ENCODE assay signal across 8 cellular contexts in the genomic region with DNA sequence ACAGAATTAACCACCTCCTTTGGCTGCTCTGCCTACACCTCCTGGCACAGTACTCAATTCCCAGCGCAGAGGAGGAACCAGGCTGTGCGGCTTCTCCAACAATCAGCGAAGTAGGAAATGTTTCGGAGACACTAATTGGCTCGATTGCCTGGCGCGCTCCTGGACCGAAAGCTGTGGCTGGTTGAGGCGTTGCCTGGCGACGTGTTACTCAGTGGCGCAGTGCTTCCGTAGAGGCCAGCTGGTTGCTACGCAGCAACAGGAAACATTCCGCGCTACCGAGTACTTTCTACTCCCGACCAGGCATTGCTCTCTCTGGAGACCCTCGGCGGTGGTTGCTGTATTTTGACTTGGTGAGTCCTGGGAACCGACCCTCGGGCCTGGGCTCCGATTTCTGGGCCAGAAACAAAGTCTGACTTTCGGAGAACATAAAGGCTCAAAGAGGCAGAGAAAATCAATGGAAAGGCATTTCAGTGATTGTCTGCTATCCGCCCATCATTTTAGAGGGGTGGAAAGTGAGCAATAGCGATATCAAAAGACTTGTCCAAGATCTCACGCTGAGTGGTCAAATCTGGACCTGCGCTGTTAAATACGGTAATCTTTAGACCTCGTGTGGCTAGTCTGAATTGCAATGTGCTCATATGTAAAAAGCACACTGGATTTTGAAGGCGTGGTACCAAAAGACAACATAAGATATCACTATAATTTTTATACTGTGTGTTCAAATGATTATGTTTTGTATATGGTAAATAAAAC. TPM values are rescaled to one million over a fixed set of nuclear protein-coding genes. Genes with fewer than 3 reads are reported as not detected.
DNase-seq lines count a peak whose midpoint lies in the region; TF ChIP-seq lines count a peak whose summit lies in the region.

A gene with protein sequence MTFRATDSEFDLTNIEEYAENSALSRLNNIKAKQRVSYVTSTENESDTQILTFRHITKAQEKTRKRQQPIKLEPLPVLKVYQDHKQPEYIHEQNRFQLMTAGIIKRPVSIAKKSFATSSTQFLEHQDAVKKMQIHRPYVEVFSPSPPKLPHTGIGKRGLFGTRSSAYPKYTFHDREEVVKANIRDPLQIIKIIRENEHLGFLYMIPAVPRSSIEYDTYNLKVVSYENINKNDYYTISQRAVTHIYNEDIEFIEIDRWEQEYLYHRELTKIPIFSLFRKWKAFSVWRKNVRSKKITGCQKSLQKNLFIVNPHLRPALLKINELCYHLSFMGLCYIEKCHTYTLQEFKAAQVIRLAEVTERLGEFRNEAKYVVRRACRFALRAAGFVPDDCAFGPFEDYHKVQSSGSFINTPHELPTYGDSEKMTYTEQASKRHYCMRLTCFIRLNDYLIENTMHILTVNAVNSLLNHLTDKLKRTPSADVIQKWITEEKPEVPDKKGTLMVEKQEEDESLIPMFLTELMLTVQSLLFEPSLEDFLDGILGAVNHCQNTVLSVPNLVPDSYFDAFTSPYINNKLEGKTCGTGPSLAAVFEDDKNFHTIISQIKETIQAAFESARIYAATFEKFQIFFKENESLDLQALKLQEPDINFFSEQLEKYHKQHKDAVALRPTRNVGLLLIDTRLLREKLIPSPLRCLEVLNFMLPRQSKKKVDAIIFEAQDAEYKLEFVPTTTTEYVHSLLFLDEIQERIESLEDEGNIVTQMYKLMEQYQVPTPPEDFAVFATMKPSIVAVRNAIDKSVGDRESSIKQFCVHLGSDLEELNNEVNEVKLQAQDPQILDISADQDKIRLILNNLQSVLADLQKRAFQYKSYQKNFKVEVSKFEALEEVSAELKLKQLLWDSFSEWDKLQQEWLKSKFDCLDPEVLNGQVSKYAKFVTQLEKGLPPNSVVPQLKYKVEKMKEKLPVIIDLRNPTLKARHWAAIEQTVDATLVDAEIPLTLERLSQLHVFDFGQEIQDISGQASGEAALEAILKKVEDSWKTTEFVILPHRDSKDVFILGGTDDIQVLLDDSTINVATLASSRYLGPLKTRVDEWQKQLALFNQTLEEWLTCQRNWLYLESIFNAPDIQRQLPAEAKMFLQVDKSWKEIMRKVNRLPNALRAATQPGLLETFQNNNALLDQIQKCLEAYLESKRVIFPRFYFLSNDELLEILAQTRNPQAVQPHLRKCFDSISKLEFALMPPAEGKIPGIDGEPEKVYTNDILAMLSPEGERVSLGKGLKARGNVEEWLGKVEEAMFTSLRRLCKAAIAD (N-terminal part only) (plus strand): TSS at position 265 of the 753 bp plus-strand sequence. CDS start 1,329 bp downstream, outside the sequence.

- no peak within 1 kb of the TSS for H2BK120ac ChIP-seq in neuronal stem cell (ENCODE audit: low read depth, low read length)

- H3K9ac ChIP-seq in GM23248 (peak within 1 kb of the TSS; percentile 92), neuronal stem cell (ENCODE audit: low read depth, low read length, poor library complexity) (no peak within 1 kb of the TSS), stomach smooth muscle (ENCODE audit: low read length in 2 of 2) (peak within 1 kb of the TSS; percentile 55 to 60)

- H2BK15ac ChIP-seq in neuronal stem cell (ENCODE audit: low read length) = no peak within 1 kb of the TSS

- no peaks in the 10 kb centered on the region for H3K36me3 ChIP-seq in GM23248 (ENCODE audit: low read depth)
- H3K36me3 ChIP-seq in neuronal stem cell (replicated peaks in 1 of 2; ENCODE audit: control insufficient read depth in 2 of 2, insufficient read depth in 2 of 2, low read length in 2 of 2) = no peaks in the 10 kb centered on the region
- H3K36me3 ChIP-seq in stomach smooth muscle (ENCODE audit: control insufficient read depth in 2 of 2, insufficient read depth in 2 of 2, low read length in 2 of 2) = no peaks in the 10 kb centered on the region

- H2BK5ac ChIP-seq in neuronal stem cell (ENCODE audit: low read length) = no peak within 1 kb of the TSS

- DNase-seq in DMS53 (lab: John Stamatoyannopoulos, UW) (peak; percentile 100), GM23248 (peak; percentile 99), LNCaP clone FGC (ENCODE audit: low read depth) (peak; percentile 86), SK-MEL-5 (ENCODE audit: low read depth, low spot score) (peak; percentile 95), globus pallidus (ENCODE audit: low spot score) (peak; percentile 84), neuronal stem cell (ENCODE audit: low spot score) (peak; percentile 77)

- in situ Hi-C loops in GM23248 (cut with MboI) (no loop called here), SK-MEL-5 (cut with HindIII; ENCODE audit: low pct_unique_long_range_greater_than_20kb, low sequenced_read_pairs) (no loop called here)

- no peaks in the 10 kb centered on the region for H3K79me2 ChIP-seq in GM23248 (ENCODE audit: insufficient read depth)

- H3K36me3 Mint-ChIP-seq in activated naive CD4-positive, alpha-beta T cell treated with anti-CD3 and anti-CD28 coated beads, Interleukin-2, amount 50 U/mL, for 24 hours = peaks cover 6% of the 10 kb centered on the region

- H3K27ac Mint-ChIP-seq in activated naive CD4-positive, alpha-beta T cell treated with anti-CD3 and anti-CD28 coated beads, Interleukin-2, amount 50 U/mL, for 24 hours = peak within 1 kb of the TSS; percentile 61

- H3K4me1 ChIP-seq in GM23248 (ENCODE audit: insufficient read depth) (no peaks in the 10 kb centered on the region), neuronal stem cell (ENCODE audit: control insufficient read depth in 2 of 2, insufficient read depth in 1 of 2, low read depth in 1 of 2, low read length in 2 of 2) (peaks cover 2 to 9% of the 10 kb centered on the region in 2 donors), stomach smooth muscle (ENCODE audit: control insufficient read depth, insufficient read depth, low read length) (peaks cover 3% of the 10 kb centered on the region)

- H2AFZ ChIP-seq in GM23248 = peak within 1 kb of the TSS; percentile 99
- peak within 1 kb of the TSS; percentile 82 for H2AFZ ChIP-seq in neuronal stem cell (ENCODE audit: low read length)

- no peaks in the 10 kb centered on the region for H3K79me1 ChIP-seq in neuronal stem cell (ENCODE audit: low read depth, low read length)

- TF ChIP-seq CTCF in LNCaP clone FGC (IDR thresholded peaks at IDR 0.05; ENCODE audit: control insufficient read depth, extremely low read depth, insufficient read depth) = no peak

- no peak within 1 kb of the TSS for H4K8ac ChIP-seq in neuronal stem cell (ENCODE audit: low read depth, low read length)

- H4K91ac ChIP-seq in neuronal stem cell (ENCODE audit: low read depth, low read length, poor library complexity) = no peak within 1 kb of the TSS

- H2BK12ac ChIP-seq in neuronal stem cell (ENCODE audit: low read length) = no peak within 1 kb of the TSS

- H3K4me3 ChIP-seq in GM23248 (peak within 1 kb of the TSS; percentile 97), LNCaP clone FGC (ENCODE audit: low read depth, low read length) (peak within 1 kb of the TSS; percentile 66), neuronal stem cell (ENCODE audit: low read length in 2 of 2) (peak within 1 kb of the TSS; percentile 44 to 76), stomach smooth muscle (ENCODE audit: low read length in 2 of 2) (peak within 1 kb of the TSS; percentile 78 to 79)

- H3K9me2 ChIP-seq in GM23248 (ENCODE audit: insufficient read depth) = no peaks in the 10 kb centered on the region

- H3K4me3 Mint-ChIP-seq in activated naive CD4-positive, alpha-beta T cell treated with anti-CD3 and anti-CD28 coated beads, Interleukin-2, amount 50 U/mL, for 24 hours = peak within 1 kb of the TSS; percentile 92

- WGBS in GM23248 (ENCODE audit: low coverage in 1 of 2, low lambda C conversion rate in 2 of 2, missing lambda C conversion rate in 2 of 2), 2 experiments = 5% methylated on average over 28 to 31 of the region's 31 CpGs
- WGBS in neuronal stem cell (ENCODE audit: extremely low coverage in 2 of 2, insufficient read length in 2 of 2, insufficient replicate concordance in 1 of 2), 2 donors = no CpG with 5 or more reads among the region's 31 CpGs

- H3K4ac ChIP-seq in neuronal stem cell (ENCODE audit: low read length) = no peak within 1 kb of the TSS

- H3K9me3 Mint-ChIP-seq in activated naive CD4-positive, alpha-beta T cell treated with anti-CD3 and anti-CD28 coated beads, Interleukin-2, amount 50 U/mL, for 24 hours = peaks cover 9% of the 10 kb centered on the region

- no peak within 1 kb of the TSS for H3K14ac ChIP-seq in neuronal stem cell (ENCODE audit: low read length)

- no peaks in the 10 kb centered on the region for H3K27me3 Mint-ChIP-seq in activated naive CD4-positive, alpha-beta T cell treated with anti-CD3 and anti-CD28 coated beads, Interleukin-2, amount 50 U/mL, for 24 hours

- H3K9me3 ChIP-seq in GM23248 (ENCODE audit: low read depth) (no peaks in the 10 kb centered on the region), neuronal stem cell (replicated peaks in 1 of 2; ENCODE audit: control insufficient read depth in 2 of 2, insufficient read depth in 1 of 2, low read depth in 1 of 2, low read length in 2 of 2) (no peaks in the 10 kb centered on the region), stomach smooth muscle (ENCODE audit: control insufficient read depth in 2 of 2, low read length in 2 of 2) (peaks cover 0 to 1% of the 10 kb centered on the region in 2 donors)

- peaks cover 38% of the 10 kb centered on the region for H3K4me1 Mint-ChIP-seq in activated naive CD4-positive, alpha-beta T cell treated with anti-CD3 and anti-CD28 coated beads, Interleukin-2, amount 50 U/mL, for 24 hours

- peak within 1 kb of the TSS; percentile 99 for H3K4me2 ChIP-seq in GM23248 (ENCODE audit: unreplicated experiment)
- H3K4me2 ChIP-seq in neuronal stem cell (ENCODE audit: insufficient read depth, low read length, poor library complexity, severe bottlenecking) = peak within 1 kb of the TSS; percentile 43

- peak within 1 kb of the TSS; percentile 62 for H3K27ac ChIP-seq in GM23248
- H3K27ac ChIP-seq in neuronal stem cell (replicated peaks; ENCODE audit: low read length) = no peak within 1 kb of the TSS
- H3K27ac ChIP-seq in stomach smooth muscle (ENCODE audit: low read length) = no peak within 1 kb of the TSS

- no peaks in the 10 kb centered on the region for H3F3A ChIP-seq in GM23248 (ENCODE audit: insufficient read depth)

- H2AK5ac ChIP-seq in neuronal stem cell (ENCODE audit: low read depth, low read length) = no peak within 1 kb of the TSS

- H4K20me1 ChIP-seq in GM23248 (ENCODE audit: insufficient read depth) = no peaks in the 10 kb centered on the region

- H3K18ac ChIP-seq in neuronal stem cell (ENCODE audit: low read length) = peak within 1 kb of the TSS; percentile 27

- H3K23ac ChIP-seq in neuronal stem cell (ENCODE audit: low read depth, low read length, poor library complexity) = no peak within 1 kb of the TSS

- H3K27me3 ChIP-seq in GM23248 (replicated peaks; ENCODE audit: insufficient read depth) (peaks cover 6% of the 10 kb centered on the region; the same call in 1 of the 2 replicates), neuronal stem cell (ENCODE audit: control insufficient read depth in 3 of 3, insufficient read depth in 3 of 3, low read depth in 1 of 3, low read length in 3 of 3) (no peaks in the 10 kb centered on the region), stomach smooth muscle (ENCODE audit: control insufficient read depth in 1 of 2, insufficient read depth in 2 of 2, low read length in 2 of 2) (no peaks in the 10 kb centered on the region)

RNA-seq across cellular contexts. Expression of the gene that starts here (rescaled TPM):
- total RNA-seq in GM23248 (2014; rRNA removed; shearing (Covaris generic)) = 0.11 TPM in 1 of 2 replicates, not detected in the other
- polyA plus RNA-seq in GM23248 (2016; fragmentation: Nextera tagmentation; extraction: Ambion mirVana) = not detected in 2 replicates
- total RNA-seq in SK-MEL-5 (2014; rRNA removed; shearing (Covaris generic)) = 12.1 and 15.6 TPM in 2 replicates
- polyA plus RNA-seq in SK-MEL-5 (2015; cell fraction: cytosol; rRNA removed) = 7.5 and 9.3 TPM in 2 replicates
- 8.6 and 10.6 TPM in 2 replicates for polyA plus RNA-seq in SK-MEL-5 (2015; cell fraction: nucleus; rRNA removed)
- polyA plus RNA-seq in neuronal stem cell (2013, experiment 1 of 2) = 1.5 TPM
- polyA plus RNA-seq in neuronal stem cell (2013, experiment 2 of 2) = 1.9 TPM

Comparison
In these comparisons a context has a peak if more than half of its experiments do, and no peak if none do; other contexts are left out.
1. RNA of the gene that starts here (total RNA-seq): 12.1 to 15.6 TPM in SK-MEL-5; 0.11 TPM in GM23248; every median in the first group is over 10 times any median in the second.
2. Peak in DNase-seq, H3K4me3 ChIP-seq, H3K27ac ChIP-seq, H3K9ac ChIP-seq and H3K4me2 ChIP-seq in GM23248; RNA of the gene not detected or under 1 TPM.
3. Peak in every context shown above with its lines, with median percentiles within 50 percentile points of each other: DNase-seq and H3K4me3 ChIP-seq.